Comparison of ENCODE assay signal across 22 cellular contexts in the genomic region with DNA sequence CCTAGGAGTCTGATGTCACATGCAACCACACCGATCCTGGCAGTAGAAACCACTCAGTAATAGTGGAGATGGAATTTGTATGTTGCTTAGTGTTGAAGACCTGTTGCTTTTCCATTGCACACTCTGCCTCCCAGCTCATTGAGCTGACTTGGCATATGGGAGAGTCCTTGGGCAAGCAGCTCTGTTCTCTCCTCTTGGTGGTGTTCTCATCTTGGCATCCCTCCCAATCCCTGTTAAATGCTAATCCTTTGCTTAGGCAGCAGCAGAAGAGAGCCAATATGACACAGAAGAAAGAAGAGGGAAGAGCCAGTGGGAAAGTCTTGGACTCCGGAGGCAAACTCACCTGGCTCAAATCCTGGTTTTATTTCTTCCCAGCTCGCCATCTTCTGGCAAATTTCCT.
DNase-seq lines count a peak whose midpoint lies in the region; ATAC-seq and TF ChIP-seq lines count a peak whose summit lies in the region.
"Had no signal": no experiment of that assay in that cellular context is flagged by ENCODE, and none has a peak within 500 bp of the region (broad histone marks: within the 10 kb centered on the region; RNA-seq: fewer than 3 reads in every experiment).

No MANE protein-coding gene starts in this region.

- peak; percentile 34 for DNase-seq in NCI-H82 (lab: John Stamatoyannopoulos, UW)
- DNase-seq in NCI-H82 treated with DMSO at 0.1 percent for 48 hours (lab: John Stamatoyannopoulos, UW; ENCODE audit: unreplicated experiment), result no peak
- DNase-seq in RWPE2 (ENCODE audit: low spot score), result no peak
- DNase-seq in glomerular visceral epithelial cell (ENCODE audit: extremely low spot score), result peak; percentile 64
- peak; percentile 96 for DNase-seq in renal cortical epithelial cell (ENCODE audit: low read depth)
- DNase-seq in WTC11 (ENCODE audit: low spot score), result no peak
- DNase-seq in COLO668 (lab: John Stamatoyannopoulos, UW; ENCODE audit: unreplicated experiment), result no peak
- no peak for DNase-seq in GM19240 (ENCODE audit: insufficient read length, low spot score)
- DNase-seq: activated naive CD4-positive, alpha-beta T cell; DMS53; effector CD4-positive, alpha-beta T cell; H7; heart right ventricle; Kasumi-1; NCI-H1105; psoas muscle; spleen; stimulated activated CD4-positive, alpha-beta T cell treated with anti-CD3 and anti-CD28 coated beads, Interleukin-4, amount 100 ng/mL, for 4 hours; uterus had no signal

- peak overlapping the region; percentile 12 for H3K27ac ChIP-seq in RWPE2 (ENCODE audit: poor library complexity, severe bottlenecking)
- H3K27ac ChIP-seq: A549, C4-2B, heart right ventricle, psoas muscle, spleen, uterus had no signal

- POLR2A ChIA-PET in WTC11 (lab: Charles Lee), result no interaction called here

- H3K4me1 ChIP-seq in RWPE2 (ENCODE audit: insufficient read depth, poor library complexity, severe bottlenecking), result peaks cover 10% of the 10 kb centered on the region
- H3K4me1 ChIP-seq: A549, heart right ventricle, psoas muscle, spleen, uterus had no signal

- H3K27me3 Mint-ChIP-seq in WTC11 (ENCODE audit: low read depth), result no peaks in the 10 kb centered on the region; the same call in 1 of the 2 replicates

- no peaks in the 10 kb centered on the region for H3K36me3 ChIP-seq in RWPE2 (ENCODE audit: low read depth)
- H3K36me3 ChIP-seq: heart right ventricle, spleen, uterus had no signal

- H3K27ac Mint-ChIP-seq in WTC11, result no peak overlapping the region
- H3K27ac Mint-ChIP-seq: nephron had no signal

- ATAC-seq in RWPE2 (ENCODE audit: low read depth) (peak; percentile 76), WTC11 (no peak)
- ATAC-seq: A549, psoas muscle had no signal

- no peak overlapping the region for H3K4me3 ChIP-seq in RWPE2 (ENCODE audit: severe bottlenecking)
- H3K4me3 ChIP-seq: A549, heart right ventricle, psoas muscle, spleen, uterus had no signal

- no peak overlapping the region for H3K4me3 Mint-ChIP-seq in WTC11
- H3K4me3 Mint-ChIP-seq: nephron had no signal

- CTCF ChIA-PET in WTC11 (lab: Charles Lee), result no interaction called here

- peaks cover 6% of the 10 kb centered on the region for H3K4me1 Mint-ChIP-seq in WTC11
- H3K4me1 Mint-ChIP-seq: nephron had no signal

- no peak for TF ChIP-seq CTCF in RWPE2 (IDR thresholded peaks at IDR 0.05; ENCODE audit: poor library complexity, severe bottlenecking)
- no peak for TF ChIP-seq CTCF in WTC11 (IDR thresholded peaks at IDR 0.05)

- H3K9me3 ChIP-seq in RWPE2 (ENCODE audit: severe bottlenecking), result no peaks in the 10 kb centered on the region
- H3K9me3 ChIP-seq: A549, heart right ventricle, psoas muscle, uterus had no signal

- no peaks in the 10 kb centered on the region for H3K36me3 Mint-ChIP-seq in WTC11

- no peaks in the 10 kb centered on the region for H3K27me3 ChIP-seq in RWPE2 (ENCODE audit: insufficient read depth, poor library complexity, severe bottlenecking)
- H3K27me3 ChIP-seq: uterus had no signal

- peaks cover 8% of the 10 kb centered on the region for H3K9me3 Mint-ChIP-seq in WTC11
- H3K9me3 Mint-ChIP-seq: nephron had no signal

TF ChIP-seq in WTC11, 78 proteins besides CTCF, POLR2A, EP300 and RAD21:
- TF ChIP-seq, protein P1, sequence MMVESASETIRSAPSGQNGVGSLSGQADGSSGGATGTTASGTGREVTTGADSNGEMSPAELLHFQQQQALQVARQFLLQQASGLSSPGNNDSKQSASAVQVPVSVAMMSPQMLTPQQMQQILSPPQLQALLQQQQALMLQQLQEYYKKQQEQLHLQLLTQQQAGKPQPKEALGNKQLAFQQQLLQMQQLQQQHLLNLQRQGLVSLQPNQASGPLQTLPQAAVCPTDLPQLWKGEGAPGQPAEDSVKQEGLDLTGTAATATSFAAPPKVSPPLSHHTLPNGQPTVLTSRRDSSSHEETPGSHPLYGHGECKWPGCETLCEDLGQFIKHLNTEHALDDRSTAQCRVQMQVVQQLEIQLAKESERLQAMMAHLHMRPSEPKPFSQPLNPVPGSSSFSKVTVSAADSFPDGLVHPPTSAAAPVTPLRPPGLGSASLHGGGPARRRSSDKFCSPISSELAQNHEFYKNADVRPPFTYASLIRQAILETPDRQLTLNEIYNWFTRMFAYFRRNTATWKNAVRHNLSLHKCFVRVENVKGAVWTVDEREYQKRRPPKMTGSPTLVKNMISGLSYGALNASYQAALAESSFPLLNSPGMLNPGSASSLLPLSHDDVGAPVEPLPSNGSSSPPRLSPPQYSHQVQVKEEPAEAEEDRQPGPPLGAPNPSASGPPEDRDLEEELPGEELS (CRISPR knock-in tag; IDR thresholded peaks at IDR 0.05), result no peak
- TF ChIP-seq SP1 (CRISPR knock-in tag; conservative IDR thresholded peaks at IDR 0.05), result no peak
- TF ChIP-seq TEAD4 (CRISPR knock-in tag; IDR thresholded peaks at IDR 0.05), result no peak
- TF ChIP-seq, protein P2, sequence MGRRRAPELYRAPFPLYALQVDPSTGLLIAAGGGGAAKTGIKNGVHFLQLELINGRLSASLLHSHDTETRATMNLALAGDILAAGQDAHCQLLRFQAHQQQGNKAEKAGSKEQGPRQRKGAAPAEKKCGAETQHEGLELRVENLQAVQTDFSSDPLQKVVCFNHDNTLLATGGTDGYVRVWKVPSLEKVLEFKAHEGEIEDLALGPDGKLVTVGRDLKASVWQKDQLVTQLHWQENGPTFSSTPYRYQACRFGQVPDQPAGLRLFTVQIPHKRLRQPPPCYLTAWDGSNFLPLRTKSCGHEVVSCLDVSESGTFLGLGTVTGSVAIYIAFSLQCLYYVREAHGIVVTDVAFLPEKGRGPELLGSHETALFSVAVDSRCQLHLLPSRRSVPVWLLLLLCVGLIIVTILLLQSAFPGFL (CRISPR knock-in tag; IDR thresholded peaks at IDR 0.05; ENCODE audit: borderline replicate concordance), result no peak
- TF ChIP-seq, protein P3, sequence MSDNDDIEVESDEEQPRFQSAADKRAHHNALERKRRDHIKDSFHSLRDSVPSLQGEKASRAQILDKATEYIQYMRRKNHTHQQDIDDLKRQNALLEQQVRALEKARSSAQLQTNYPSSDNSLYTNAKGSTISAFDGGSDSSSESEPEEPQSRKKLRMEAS (CRISPR knock-in tag; IDR thresholded peaks at IDR 0.05), result no peak
- TF ChIP-seq NR3C1 (CRISPR knock-in tag; conservative IDR thresholded peaks at IDR 0.05; ENCODE audit: low read depth), result no peak
- TF ChIP-seq FOXP1 (CRISPR knock-in tag; IDR thresholded peaks at IDR 0.05; ENCODE audit: borderline replicate concordance), result no peak
- no peak for TF ChIP-seq ESRRA (CRISPR knock-in tag; IDR thresholded peaks at IDR 0.05; ENCODE audit: borderline replicate concordance)
TF ChIP-seq in WTC11: peak in this region for 0.

Comparison
In these comparisons a context has a peak if more than half of its experiments do, and no peak if none do; other contexts are left out.
1. DNase-seq: peak in NCI-H82 (single experiment), glomerular visceral epithelial cell (single experiment) and renal cortical epithelial cell (single experiment); none in NCI-H82 treated with DMSO at 0.1 percent for 48 hours (single experiment), RWPE2 (single experiment), WTC11 (single experiment), COLO668 (single experiment) and GM19240 (single experiment).